In genomic region chr17:1022278-1023024, GRCh38 we compare ENCODE assay signal across 1 cellular context.
TF ChIP-seq lines count a peak whose summit lies in the region.

No MANE protein-coding gene starts in this region.

TF ChIP-seq in A549, 52 proteins besides CTCF, POLR2A, EP300 and RAD21:
- TF ChIP-seq NR3C1 (IDR thresholded peaks at IDR 0.05) = no peak
- TF ChIP-seq HES2 (IDR thresholded peaks at IDR 0.05) = no peak
- TF ChIP-seq ZNF302 (CRISPR knock-in tag; IDR thresholded peaks at IDR 0.05) = no peak
- TF ChIP-seq CEBPB (IDR thresholded peaks at IDR 0.05) = no peak
- no peak for TF ChIP-seq FOXS1 (CRISPR knock-in tag; IDR thresholded peaks at IDR 0.05)
- TF ChIP-seq CHD4 (IDR thresholded peaks at IDR 0.05; ENCODE audit: borderline replicate concordance) = no peak
- no peak for TF ChIP-seq CHD2 (IDR thresholded peaks at IDR 0.05; ENCODE audit: low read length, partially characterized antibody)
- no peak for TF ChIP-seq MAX (IDR thresholded peaks at IDR 0.05)
- no peak for TF ChIP-seq PHF8 (IDR thresholded peaks at IDR 0.05; ENCODE audit: borderline replicate concordance, low read depth)
